ENCODE assay signal across 17 cellular contexts in genomic region chr6:366972-367794, GRCh38. TPM values are rescaled to one million over a fixed set of nuclear protein-coding genes. Genes with fewer than 3 reads are reported as not detected.
DNase-seq lines count a peak whose midpoint lies in the region; ATAC-seq, FAIRE-seq and TF ChIP-seq lines count a peak whose summit lies in the region.
"Had no signal": no experiment of that assay in that cellular context is flagged by ENCODE, and none has a peak within 500 bp of the region (broad histone marks: within the 10 kb centered on the region; RNA-seq: fewer than 3 reads in every experiment).

No MANE protein-coding gene starts in this region.

- TF ChIP-seq CTCF in GM12878 (IDR thresholded peaks at IDR 0.05 in 2 of 3, conservative IDR thresholded peaks at IDR 0.05 in 1 of 3; ENCODE audit: control insufficient read depth in 2 of 3, extremely low read depth in 1 of 3, insufficient read depth in 1 of 3, low read depth in 3 of 3, low read length in 3 of 3) = no peak
- no peak for TF ChIP-seq CTCF in lung (IDR thresholded peaks at IDR 0.05; ENCODE audit: control extremely low read depth, extremely low read depth)
- TF ChIP-seq CTCF in upper lobe of left lung (IDR thresholded peaks at IDR 0.05) = no peak

- WGBS in GM12878 (ENCODE audit: insufficient coverage, insufficient replicate concordance, low lambda C conversion rate, missing lambda C conversion rate) = 75% methylated on average over 16 of the region's 16 CpGs
- WGBS in lung, 2 donors = 83 to 84% methylated on average over 16 of the region's 16 CpGs
- 75 to 84% methylated on average over 16 of the region's 16 CpGs for WGBS in upper lobe of left lung, 2 donors

- no peak overlapping the region for H2AFZ ChIP-seq in GM12878 (ENCODE audit: control insufficient read depth, low read depth, low read length)
- H2AFZ ChIP-seq: PC-9 had no signal

- peak; percentile 85 for FAIRE-seq in HTR-8/SVneo (lab: Jason Lieb, UNC)
- FAIRE-seq in GM12878 (lab: Jason Lieb, UNC) = no peak
- FAIRE-seq: GM18507 had no signal

- in situ Hi-C loops in GM12878 (cut with MboI) = no loop called here

- H3K27me3 ChIP-seq in GM12878 (replicated peaks in 1 of 2; ENCODE audit: control insufficient read depth in 2 of 2, insufficient read depth in 2 of 2, low read length in 1 of 2) (no peaks in the 10 kb centered on the region), lung (ENCODE audit: control insufficient read depth, insufficient read depth) (peaks cover 7% of the 10 kb centered on the region), upper lobe of left lung (no peaks in the 10 kb centered on the region)

- ATAC-seq in GM12878 (no peak), lung (ENCODE audit: insufficient read depth, low FRiP score) (peak; percentile 13), upper lobe of left lung (ENCODE audit: low FRiP score in 2 of 2) (peak; percentile 2 to 12), GM18502 (IDR thresholded peaks at IDR 0.05; ENCODE audit: poor library complexity, unreplicated experiment) (no peak)
- ATAC-seq: SK-N-SH treated with all-trans-retinoic acid at 6 μM for 48 hours had no signal

- no peak for DNase-seq in HTR-8/SVneo (ENCODE audit: insufficient read length, low spot score)
- no peak for DNase-seq in GM12878 (ENCODE audit: low read depth, low spot score)
- no peak for DNase-seq in lung (ENCODE audit: low spot score)
- no peak for DNase-seq in upper lobe of left lung
- no peak for DNase-seq in stimulated activated naive CD4-positive, alpha-beta T cell (lab: John Stamatoyannopoulos, UW)
- no peak for DNase-seq in globus pallidus (ENCODE audit: low spot score)
- DNase-seq: C1 segment of cervical spinal cord; H7; NCI-H1092; NCI-H2107; NCI-H226; NCI-H526 treated with DMSO at 0.1 percent for 48 hours; NK-92 treated with Interleukin-12 subunit alpha and Interleukin-12 subunit beta, amount 100 ng/mL, for 24 hours; PC-9 had no signal

- H3K9ac ChIP-seq in GM12878 (ENCODE audit: control insufficient read depth, insufficient read depth, low read length) = no peak overlapping the region

- no peak for TF ChIP-seq EP300 in GM12878 (IDR thresholded peaks at IDR 0.05; ENCODE audit: borderline replicate concordance in 1 of 2, control insufficient read depth in 1 of 2, low read depth in 2 of 2, low read length in 2 of 2)
- TF ChIP-seq EP300 in upper lobe of left lung (IDR thresholded peaks at IDR 0.05) = no peak

- H3K79me2 ChIP-seq in GM12878 (ENCODE audit: control insufficient read depth, insufficient read depth, low read length) = no peaks in the 10 kb centered on the region

- CTCF ChIA-PET in GM12878 (lab: Yijun Ruan, JAX) = interaction anchor here (0.6 to 4.4 kb wide), 7 partner anchors 10 to 180 kb away, joined by 3 to 23 read pairs (median 5); no protein-coding TSS in a partner anchor

- TF ChIP-seq RAD21 in GM12878 (IDR thresholded peaks at IDR 0.05; ENCODE audit: insufficient read depth, low read depth, low read length) = no peak

- SMC1A ChIA-PET in GM12878 (lab: Charles Lee; ENCODE audit: uncharacterized antibody, unreplicated experiment) = interaction anchor here (0.6 to 9.6 kb wide), 8 partner anchors 9 to 68 kb away, joined by 3 to 230 read pairs (median 24); no protein-coding TSS in a partner anchor

- RAD21 ChIA-PET in GM12878 (lab: Charles Lee; ENCODE audit: unreplicated experiment) = interaction anchor here (1.4 to 8.0 kb wide), 6 partner anchors 9 to 141 kb away, joined by 4 to 73 read pairs (median 17); no protein-coding TSS in a partner anchor

- POLR2A ChIA-PET in GM12878 (lab: Charles Lee) = interaction anchor here (0.8 to 3.1 kb wide), 5 partner anchors 23 to 61 kb away, joined by 3 to 14 read pairs (median 3); no protein-coding TSS in a partner anchor

- BruUV-seq in GM12878 (replicated peaks; lab: Mats Ljungman, UMichigan) = no TSS peak

- no peaks in the 10 kb centered on the region; the same call in 1 of the 3 replicates for H3K9me3 ChIP-seq in GM12878 (replicated peaks; ENCODE audit: control insufficient read depth, insufficient read depth, low read length)
- peaks cover 0 to 15% of the 10 kb centered on the region in 2 donors for H3K9me3 ChIP-seq in lung (ENCODE audit: control insufficient read depth in 2 of 2, insufficient read depth in 1 of 2, low read length in 1 of 2)
- peaks cover 0 to 10% (median 0%) of the 10 kb centered on the region in 4 donors for H3K9me3 ChIP-seq in upper lobe of left lung

- H3K36me3 ChIP-seq in GM12878 (ENCODE audit: control insufficient read depth in 2 of 2, insufficient read depth in 2 of 2, low read length in 1 of 2) (no peaks in the 10 kb centered on the region), lung (ENCODE audit: control insufficient read depth in 2 of 2, insufficient read depth in 2 of 2, low read length in 2 of 2) (no peaks in the 10 kb centered on the region), upper lobe of left lung (no peaks in the 10 kb centered on the region)

- intact Hi-C loops in GM12878 (cut with micrococcal nuclease; ENCODE audit: unreplicated experiment) = no loop called here

- no peak overlapping the region for H3K4me2 ChIP-seq in GM12878 (ENCODE audit: control insufficient read depth, insufficient read depth)
- H3K4me2 ChIP-seq: PC-9 had no signal

- H3K27ac ChIP-seq in GM12878 (ENCODE audit: control insufficient read depth, insufficient read depth) = no peak overlapping the region
- no peak overlapping the region for H3K27ac ChIP-seq in lung (ENCODE audit: low read depth in 1 of 2, low read length in 1 of 2)
- H3K27ac ChIP-seq in upper lobe of left lung = no peak overlapping the region
- H3K27ac ChIP-seq: PC-9 had no signal

- TF ChIP-seq POLR2A in GM12878 (IDR thresholded peaks at IDR 0.05; ENCODE audit: low read depth, low read length) = no peak; the same call in 1 of the 2 replicates
- TF ChIP-seq POLR2A in upper lobe of left lung (IDR thresholded peaks at IDR 0.05) = no peak

- H3K4me1 ChIP-seq in GM12878 (ENCODE audit: control insufficient read depth, insufficient read depth, low read length) = peaks cover 20% of the 10 kb centered on the region
- H3K4me1 ChIP-seq in lung (ENCODE audit: control insufficient read depth in 2 of 2, insufficient read depth in 2 of 2, low read length in 2 of 2) = no peaks in the 10 kb centered on the region
- no peaks in the 10 kb centered on the region for H3K4me1 ChIP-seq in upper lobe of left lung

- H3K4me3 ChIP-seq in GM12878 (no peak overlapping the region), lung (no peak overlapping the region), upper lobe of left lung (no peak overlapping the region)
- H3K4me3 ChIP-seq: PC-9 had no signal

- H4K20me1 ChIP-seq in GM12878 (ENCODE audit: control insufficient read depth, insufficient read depth) = no peaks in the 10 kb centered on the region

TF ChIP-seq in GM12878, 131 proteins besides CTCF, POLR2A, EP300 and RAD21:
- TF ChIP-seq NR2C2 (IDR thresholded peaks at IDR 0.05; ENCODE audit: borderline replicate concordance, control insufficient read depth, insufficient read length, low read depth) (peak; percentile 46), SRF (IDR thresholded peaks at IDR 0.05; ENCODE audit: low read depth in 2 of 2, low read length in 2 of 2) (no peak), BHLHE40 (IDR thresholded peaks at IDR 0.05; ENCODE audit: borderline replicate concordance in 1 of 2, low read depth in 2 of 2, low read length in 1 of 2) (peak in 1 of 2 experiments; percentile 7; a peak in 1 of 4 replicates), GABPA (IDR thresholded peaks at IDR 0.05; ENCODE audit: low read depth) (no peak)

RNA-seq across cellular contexts. Expression of gene IRF4, which starts 24.4 kb away (rescaled TPM):
- total RNA-seq in GM12878 (2013; cell fraction: nucleolus; rRNA removed) = 825 and 857 TPM in 2 replicates
- total RNA-seq in GM12878 (2014; rRNA removed) (287 and 295 TPM in 2 replicates), GM12878 (2014; rRNA removed; fragmentation: Illumina TruSeq; extraction: Trizol) (217 and 228 TPM in 2 replicates), GM12878 (2021) (495 and 498 TPM in 2 replicates), lung (1 to 10 TPM; 4.6 to 5.0 TPM), upper lobe of left lung (10 to 100 TPM in 1 of 6 donors, 1 to 10 TPM in 5; 1.6 to 10.5 (median 5.9) TPM)
- polyA plus RNA-seq in GM12878 (2011; ENCODE audit: low read depth) = 299 TPM
- polyA plus RNA-seq in GM12878 (2011; rRNA removed) (252 and 320 TPM in 2 replicates), GM12878 (2014; fragmentation: Illumina TruSeq; extraction: Trizol) (223 and 228 TPM in 2 replicates), GM12878 (2014; fragmentation: Nextera tagmentation; extraction: Ambion mirVana) (10 to 100 TPM; 50.0 to 98.9 TPM), GM12878 (2014; rRNA removed) (187 and 205 TPM in 2 replicates), GM12878 (2016; fragmentation: Nextera tagmentation; extraction: Ambion mirVana) (100 to 1,000 TPM; 295 to 297 TPM), lung (1 to 10 TPM in 1 of 2 donors, under 1 TPM in 1; 0.85 to 1.1 TPM)
- 352 and 442 TPM in 2 replicates for polyA plus RNA-seq in GM12878 (2011; cell fraction: cytosol; rRNA removed)
- 848 and 1,001 TPM in 2 replicates for polyA plus RNA-seq in GM12878 (2011; cell fraction: nucleus; rRNA removed)
- polyA plus RNA-seq in GM12878 (2012) = 262 and 367 TPM in 2 replicates
- 364 and 403 TPM in 2 replicates for polyA minus RNA-seq in GM12878 (2011; rRNA and poly(A)+ RNA removed)
- 196 and 207 TPM in 2 replicates for polyA minus RNA-seq in GM12878 (2011; cell fraction: cytosol; rRNA and poly(A)+ RNA removed)
- polyA minus RNA-seq in GM12878 (2011; cell fraction: nucleus; rRNA and poly(A)+ RNA removed) = 241 and 321 TPM in 2 replicates
- total RNA-seq: PC-9 had no signal

Comparison
In these comparisons a context has a peak if more than half of its experiments do, and no peak if none do; other contexts are left out.
1. ATAC-seq: peak in lung (single experiment) and upper lobe of left lung (2 of 2); none in GM12878 (single experiment) and GM18502 (single experiment).
2. RNA of gene IRF4, which starts 24.4 kb away (total RNA-seq): 217 to 857 TPM in GM12878; 1.6 to 10.5 TPM in upper lobe of left lung and 4.6 to 5.0 TPM in lung; every median in the first group is over 10 times any median in the second.